Comparison of ENCODE assay signal across 33 cellular contexts in the genomic region with DNA sequence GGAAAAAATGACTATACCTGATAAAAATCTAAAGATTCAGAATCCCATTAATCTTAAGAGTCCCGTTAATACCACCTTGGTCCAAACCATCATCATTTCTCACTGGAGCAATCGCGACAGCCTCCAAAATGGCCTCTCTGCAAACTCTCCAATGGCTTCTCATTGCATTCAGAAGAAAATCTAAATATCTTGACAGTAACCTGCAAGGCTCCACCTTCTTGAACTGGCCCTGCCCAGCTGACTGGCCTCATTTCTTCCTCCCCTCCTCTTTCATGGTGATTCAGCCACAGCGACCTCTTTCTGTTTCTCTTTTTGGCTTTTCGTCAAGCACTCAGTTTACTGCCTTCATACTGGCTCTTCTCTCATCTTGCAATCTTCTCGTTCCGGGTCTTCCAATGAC. TPM values are rescaled to one million over a fixed set of nuclear protein-coding genes. Genes with fewer than 3 reads are reported as not detected.
"Had no signal": no experiment of that assay in that cellular context is flagged by ENCODE, and none has a peak within 500 bp of the region (broad histone marks: within the 10 kb centered on the region; RNA-seq: fewer than 3 reads in every experiment).

No MANE protein-coding gene starts in this region.

- H3K9me3 ChIP-seq: body of pancreas, esophagus muscularis mucosa, left lung, lower lobe of right lung, psoas muscle, vagina had no signal

- H3K4me3 ChIP-seq: body of pancreas, esophagus muscularis mucosa, heart right ventricle, left lung, lower lobe of right lung, psoas muscle, sigmoid colon, vagina had no signal

- H3K9ac ChIP-seq: parathyroid adenoma had no signal

- H3K36me3 Mint-ChIP-seq: stimulated activated memory B cell treated with anti-CD40 and anti-IgM and Interleukin-4, amounts not matched to agents 10 μg/mL and 1 μg/mL and 100 μg/mL, for 72 hours; type B pancreatic cell had no signal

- H3K4me3 Mint-ChIP-seq: activated CD4-positive, alpha-beta T cell treated with anti-CD3 and anti-CD28 coated beads, Interleukin-2, amount 10 ng/mL, durations not matched to agents 7 days and 5 days; activated T-cell treated with anti-CD3 and anti-CD28 coated beads, Interleukin-2, amount 50 U/mL, for 72 hours; naive thymus-derived CD8-positive, alpha-beta T cell; neural crest cell; stimulated activated memory B cell treated with anti-CD40 and anti-IgM and Interleukin-4, amounts not matched to agents 10 μg/mL and 1 μg/mL and 100 μg/mL, for 72 hours; stimulated activated naive CD8-positive, alpha-beta T cell treated with anti-CD3 and anti-CD28 coated beads, Interleukin-15, amount 100 ng/mL, for 72 hours; T-helper 2 cell treated with Interferon-gamma antibody and Interleukin-4, amounts not matched to agents 5 μg/mL and 100 μg/mL, for 36 hours; type B pancreatic cell had no signal

- H3K36me3 ChIP-seq: esophagus muscularis mucosa, heart right ventricle, left lung, lower lobe of right lung, sigmoid colon, vagina had no signal

- H3K4me1 ChIP-seq: esophagus muscularis mucosa, foreskin keratinocyte, left lung, lower lobe of right lung, parathyroid adenoma, psoas muscle, sigmoid colon, vagina had no signal

- H3K4me1 Mint-ChIP-seq: neural crest cell had no signal

- H3K27ac ChIP-seq: body of pancreas, esophagus muscularis mucosa, foreskin keratinocyte, heart right ventricle, left lung, lower lobe of right lung, parathyroid adenoma, psoas muscle, sigmoid colon, vagina had no signal

- H3K27ac Mint-ChIP-seq: activated CD4-positive, alpha-beta T cell treated with anti-CD3 and anti-CD28 coated beads, Interleukin-2, amount 10 ng/mL, durations not matched to agents 7 days and 5 days; activated naive CD4-positive, alpha-beta T cell treated with anti-CD3 and anti-CD28 coated beads, Interleukin-2, amount 50 U/mL, for 72 hours; activated T-cell treated with anti-CD3 and anti-CD28 coated beads, Interleukin-2, amount 50 U/mL, for 72 hours; naive thymus-derived CD8-positive, alpha-beta T cell; stimulated activated memory B cell treated with anti-CD40 and anti-IgM and Interleukin-4, amounts not matched to agents 10 μg/mL and 1 μg/mL and 100 μg/mL, for 72 hours; stimulated activated naive CD8-positive, alpha-beta T cell treated with anti-CD3 and anti-CD28 coated beads, Interleukin-15, amount 100 ng/mL, for 72 hours; T-helper 2 cell treated with Interferon-gamma antibody and Interleukin-4, amounts not matched to agents 5 μg/mL and 100 μg/mL, for 36 hours; type B pancreatic cell had no signal

- H3K79me2 ChIP-seq: parathyroid adenoma had no signal

- H3K27me3 ChIP-seq: body of pancreas, esophagus muscularis mucosa, heart right ventricle, left lung, sigmoid colon, vagina had no signal

- H3K27me3 Mint-ChIP-seq: type B pancreatic cell had no signal

- DNase-seq: activated CD4-positive, alpha-beta T cell treated with anti-CD3 and anti-CD28 coated beads, Interleukin-2, amount 10 ng/mL, durations not matched to agents 7 days and 5 days; activated CD4-positive, CD25-positive, alpha-beta regulatory T cell; activated naive CD4-positive, alpha-beta T cell; activated T-cell treated with anti-CD3 and anti-CD28 coated beads for 4 hours; activated T-cell treated with anti-CD3 and anti-CD28 coated beads, Interleukin-2, amount 50 U/mL, for 72 hours; anterior cingulate cortex; body of pancreas; dermis blood vessel endothelial cell; effector CD4-positive, alpha-beta T cell; foreskin keratinocyte; heart right ventricle; left lung; lower lobe of right lung; mesenchymal stem cell; naive thymus-derived CD8-positive, alpha-beta T cell; occipital lobe; psoas muscle; sigmoid colon; small intestine; stimulated activated CD4-positive, alpha-beta T cell treated with anti-CD3 and anti-CD28 coated beads, Interleukin-4, amount 100 ng/mL, for 4 hours; stimulated activated CD8-positive, alpha-beta memory T cell treated with anti-CD3 and anti-CD28 coated beads, Interleukin-4, amount 100 ng/mL, for 48 hours; stimulated activated naive CD8-positive, alpha-beta T cell treated with anti-CD3 and anti-CD28 coated beads, Interleukin-15, amount 100 ng/mL, for 72 hours; substantia nigra had no signal

- FAIRE-seq: colon, islet of Langerhans, small intestine had no signal

- H2AFZ ChIP-seq: parathyroid adenoma had no signal

- ATAC-seq: activated naive CD4-positive, alpha-beta T cell treated with anti-CD3 and anti-CD28 coated beads, Interleukin-2, amount 50 U/mL, for 72 hours; activated T-cell treated with anti-CD3 and anti-CD28 coated beads, Interleukin-2, amount 50 U/mL, for 72 hours; body of pancreas; foreskin keratinocyte; heart right ventricle; left lung; lower lobe of right lung; naive thymus-derived CD8-positive, alpha-beta T cell; psoas muscle; stimulated activated memory B cell treated with anti-CD40 and anti-IgM and Interleukin-4, amounts not matched to agents 10 μg/mL and 1 μg/mL and 100 μg/mL, for 72 hours; stimulated activated naive CD8-positive, alpha-beta T cell treated with anti-CD3 and anti-CD28 coated beads, Interleukin-15, amount 100 ng/mL, for 72 hours had no signal

- H3K9me3 Mint-ChIP-seq: neural crest cell had no signal

RNA-seq across cellular contexts. Expression of a gene that starts 56.2 kb away (rescaled TPM):
- total RNA-seq: foreskin keratinocyte had no signal
- polyA plus RNA-seq: foreskin keratinocyte had no signal
